Comparison of ENCODE assay signal across 1 cellular context in the genomic region with DNA sequence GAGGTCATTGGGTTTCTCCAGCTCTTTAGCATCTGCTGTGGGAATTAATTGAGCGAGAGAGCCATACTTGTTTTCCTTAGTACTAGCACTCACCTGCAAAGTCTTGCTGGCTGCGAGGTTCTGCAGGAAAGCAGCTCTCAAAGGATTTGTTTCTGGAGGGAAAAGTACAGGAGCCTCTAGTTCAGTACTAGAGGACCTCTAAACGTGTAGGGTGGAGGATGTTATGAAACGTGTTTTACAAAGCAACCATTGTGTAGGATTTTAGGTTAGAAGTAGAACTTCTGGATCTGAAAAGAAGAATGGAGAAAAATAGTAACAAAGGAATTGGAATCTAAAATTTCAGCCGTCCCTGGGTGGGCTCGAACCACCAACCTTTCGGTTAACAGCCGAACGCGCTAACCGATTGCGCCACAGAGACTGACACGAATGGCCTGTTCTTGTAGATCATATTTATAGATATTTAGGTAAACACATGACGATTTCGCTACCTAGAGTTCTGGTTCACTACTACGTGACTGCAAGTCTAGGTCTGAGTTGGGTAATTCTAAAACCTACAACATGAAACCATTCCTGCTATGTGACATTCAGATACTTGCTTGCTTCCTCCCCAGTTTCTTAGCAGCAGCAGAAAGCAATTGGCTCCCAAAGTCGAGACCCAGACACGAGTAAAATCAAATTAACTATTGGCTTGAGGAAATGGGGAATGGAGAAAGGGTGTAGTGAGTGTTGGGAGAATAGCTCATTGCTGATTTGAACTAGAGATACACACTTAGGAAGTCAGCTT.
TF ChIP-seq lines count a peak whose summit lies in the region.

No MANE protein-coding gene starts in this region.

TF ChIP-seq in IMR-90, 13 proteins besides CTCF, POLR2A, EP300 and RAD21 (continued from another document):
- TF ChIP-seq MAFK (IDR thresholded peaks at IDR 0.05; ENCODE audit: low read depth, low read length) (no peak), SMC3 (IDR thresholded peaks at IDR 0.05; ENCODE audit: low read depth, low read length) (no peak)
- TF ChIP-seq, protein P1, sequence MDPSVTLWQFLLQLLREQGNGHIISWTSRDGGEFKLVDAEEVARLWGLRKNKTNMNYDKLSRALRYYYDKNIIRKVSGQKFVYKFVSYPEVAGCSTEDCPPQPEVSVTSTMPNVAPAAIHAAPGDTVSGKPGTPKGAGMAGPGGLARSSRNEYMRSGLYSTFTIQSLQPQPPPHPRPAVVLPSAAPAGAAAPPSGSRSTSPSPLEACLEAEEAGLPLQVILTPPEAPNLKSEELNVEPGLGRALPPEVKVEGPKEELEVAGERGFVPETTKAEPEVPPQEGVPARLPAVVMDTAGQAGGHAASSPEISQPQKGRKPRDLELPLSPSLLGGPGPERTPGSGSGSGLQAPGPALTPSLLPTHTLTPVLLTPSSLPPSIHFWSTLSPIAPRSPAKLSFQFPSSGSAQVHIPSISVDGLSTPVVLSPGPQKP (IDR thresholded peaks at IDR 0.05; ENCODE audit: borderline replicate concordance, low read depth, low read length): no peak
- TF ChIP-seq, protein P2, sequence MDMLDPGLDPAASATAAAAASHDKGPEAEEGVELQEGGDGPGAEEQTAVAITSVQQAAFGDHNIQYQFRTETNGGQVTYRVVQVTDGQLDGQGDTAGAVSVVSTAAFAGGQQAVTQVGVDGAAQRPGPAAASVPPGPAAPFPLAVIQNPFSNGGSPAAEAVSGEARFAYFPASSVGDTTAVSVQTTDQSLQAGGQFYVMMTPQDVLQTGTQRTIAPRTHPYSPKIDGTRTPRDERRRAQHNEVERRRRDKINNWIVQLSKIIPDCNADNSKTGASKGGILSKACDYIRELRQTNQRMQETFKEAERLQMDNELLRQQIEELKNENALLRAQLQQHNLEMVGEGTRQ (IDR thresholded peaks at IDR 0.05; ENCODE audit: low read depth, low read length): no peak
TF ChIP-seq in IMR-90: peak in this region for 2.
